In genomic region chr15:85380217-85380859, GRCh38 we compare ENCODE assay signal across 8 cellular contexts. TPM values are rescaled to one million over a fixed set of nuclear protein-coding genes. Genes with fewer than 3 reads are reported as not detected.
DNase-seq lines count a peak whose midpoint lies in the region; ATAC-seq and TF ChIP-seq lines count a peak whose summit lies in the region.

Gene AKAP13, plus strand, starts transcription at chr15:85380603. Its CDS starts 105,118 bp downstream, at chr15:85485721.

- H3K9me3 ChIP-seq in adipocyte (ENCODE audit: control insufficient read depth, low read length) (no peaks in the 10 kb centered on the region), heart right ventricle (no peaks in the 10 kb centered on the region)

- peak within 1 kb of the TSS; percentile 89 for H3K27ac Mint-ChIP-seq in type B pancreatic cell

- no peaks in the 10 kb centered on the region for H3K36me3 ChIP-seq in adipocyte (ENCODE audit: control insufficient read depth, insufficient read depth, low read length, severe bottlenecking)
- H3K36me3 ChIP-seq in heart right ventricle: peaks cover 0 to 18% (median 0%) of the 10 kb centered on the region in 9 donors

- TF ChIP-seq CTCF in GM13976 (IDR thresholded peaks at IDR 0.05; ENCODE audit: borderline replicate concordance, control extremely low read depth, extremely low read depth, insufficient read depth, missing control alignments): no peak
- TF ChIP-seq CTCF in heart right ventricle (IDR thresholded peaks at IDR 0.05): no peak
- no peak for TF ChIP-seq CTCF in type B pancreatic cell (conservative IDR thresholded peaks at IDR 0.05)

- H3K9ac ChIP-seq in adipocyte (ENCODE audit: low read length): peak within 1 kb of the TSS; percentile 88

- peak within 1 kb of the TSS; percentile 93 for H3K4me3 Mint-ChIP-seq in type B pancreatic cell

- H3K4me1 ChIP-seq in adipocyte (ENCODE audit: control insufficient read depth, insufficient read depth, low read length) (peaks cover 24% of the 10 kb centered on the region), heart right ventricle (peaks cover 0 to 48% (median 28%) of the 10 kb centered on the region in 9 donors)

- DNase-seq in GM13976 (ENCODE audit: low spot score) (peak; percentile 94), NCI-H1436 treated with DMSO at 0.1 percent for 48 hours (lab: John Stamatoyannopoulos, UW) (peak; percentile 84), T follicular helper cell (ENCODE audit: low read depth) (peak; percentile 89), adipocyte (ENCODE audit: low read depth) (peak; percentile 99), heart right ventricle (peak; percentile 97 to 98), posterior cingulate gyrus (peak; percentile 71 to 98 (median 87)), type B pancreatic cell (ENCODE audit: extremely low spot score, unreplicated experiment) (peak; percentile 95)

- 0 to 1% methylated on average over 57 of the region's 57 CpGs for WGBS in heart right ventricle, 2 donors

- ATAC-seq in HG02852 (IDR thresholded peaks at IDR 0.05; ENCODE audit: unreplicated experiment) (peak; percentile 84), heart right ventricle (peak; percentile 90 to 98 (median 95))

- peaks cover 14% of the 10 kb centered on the region for H3K27me3 Mint-ChIP-seq in type B pancreatic cell

- no peaks in the 10 kb centered on the region for H3K9me3 Mint-ChIP-seq in type B pancreatic cell

- in situ Hi-C loops in GM13976 (cut with MboI; ENCODE audit: low sequenced_read_pairs, unreplicated experiment): no loop called here

- H3K27me3 ChIP-seq in adipocyte (replicated peaks; ENCODE audit: control insufficient read depth, insufficient read depth, low read length) (no peaks in the 10 kb centered on the region), heart right ventricle (no peaks in the 10 kb centered on the region)

- H3K4me1 Mint-ChIP-seq in type B pancreatic cell (ENCODE audit: unreplicated experiment): peaks cover 40% of the 10 kb centered on the region

- intact Hi-C loops in heart right ventricle (cut with DNase I) (loop anchor here in 5 of 10 donors (2.0 to 10.0 kb wide), 4 partner anchors 43 to 94 kb away; no protein-coding TSS in a partner anchor), posterior cingulate gyrus (cut with DNase I) (no loop called here)

- H3K36me3 Mint-ChIP-seq in type B pancreatic cell: peaks cover under 1% of the 10 kb centered on the region

- peak within 1 kb of the TSS; percentile 91 to 96 (median 94) for H3K27ac ChIP-seq in heart right ventricle

- H3K4me3 ChIP-seq in adipocyte (ENCODE audit: low read length): peak within 1 kb of the TSS; percentile 96
- H3K4me3 ChIP-seq in heart right ventricle: peak within 1 kb of the TSS; percentile 80 to 97 (median 92)

RNA-seq across cellular contexts. Expression of gene AKAP13, which starts in this region (rescaled TPM):
- total RNA-seq in heart right ventricle: 100 to 1,000 TPM; 325 to 645 (median 537) TPM
- 100 to 1,000 TPM in 1 of 2 donors, 10 to 100 TPM in 1; 89.3 to 143 TPM for polyA plus RNA-seq in heart right ventricle
- total RNA-seq in type B pancreatic cell (ENCODE audit: low replicate concordance): 60.5 and 75.7 TPM in 2 replicates

Comparison
In these comparisons a context has a peak if more than half of its experiments do, and no peak if none do; other contexts are left out.
1. Peak in every context shown above with its lines: DNase-seq, ATAC-seq, H3K4me3 ChIP-seq and H3K27ac ChIP-seq.